Comparison of ENCODE assay signal across 8 cellular contexts in genomic region chr18:36006997-36007396, GRCh38.
"Had no signal": no experiment of that assay in that cellular context is flagged by ENCODE, and none has a peak within 500 bp of the region (broad histone marks: within the 10 kb centered on the region; RNA-seq: fewer than 3 reads in every experiment).

No MANE protein-coding gene starts in this region.

- ATAC-seq: HCT116 had no signal

- DNase-seq: GM23248, GOT3, H7, HFFc6, KG1 had no signal

- H3K27ac ChIP-seq: GM23248, HL-60 had no signal

- H3K4me1 ChIP-seq: HAP-1 had no signal

- H2AFZ ChIP-seq: GM23248 had no signal

- H3K9me3 ChIP-seq: HAP-1 had no signal

- H3K9ac ChIP-seq: GM23248 had no signal

- H3K4me3 ChIP-seq: GM23248, HAP-1 had no signal

- H3K36me3 ChIP-seq: HAP-1 had no signal
